ENCODE assay signal across 24 cellular contexts in the genomic region with DNA sequence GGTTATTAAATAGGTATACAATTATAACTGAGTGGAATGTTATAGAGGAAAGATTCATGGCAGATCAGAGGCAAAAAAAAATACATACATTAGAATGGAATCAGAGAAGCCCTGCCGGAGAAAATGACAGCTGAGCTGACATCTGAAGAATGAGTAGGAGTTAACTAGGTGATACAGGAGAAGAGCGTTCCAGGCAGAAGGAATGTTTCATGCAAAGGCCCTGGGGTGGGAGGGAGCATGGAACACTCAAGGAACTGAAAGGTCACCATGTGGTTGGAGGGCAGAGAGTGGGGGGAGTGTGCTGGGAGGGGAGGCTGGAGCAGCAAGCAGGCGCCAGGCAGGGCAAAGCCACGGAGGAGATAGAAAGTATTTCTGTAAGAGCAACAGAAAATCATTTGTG. TPM values are rescaled to one million over a fixed set of nuclear protein-coding genes. Genes with fewer than 3 reads are reported as not detected.
"Had no signal": no experiment of that assay in that cellular context is flagged by ENCODE, and none has a peak within 500 bp of the region (broad histone marks: within the 10 kb centered on the region; RNA-seq: fewer than 3 reads in every experiment).

No MANE protein-coding gene starts in this region.

- ATAC-seq: activated T-cell treated with anti-CD3 and anti-CD28 coated beads, Interleukin-2, amount 50 U/mL, for 4 hours; T-helper 17 cell had no signal

- H3K36me3 ChIP-seq: MG63 had no signal

- H3K27ac ChIP-seq: PC-9 had no signal

- H3K9me3 ChIP-seq: MG63 had no signal

- H3K4me3 ChIP-seq: MG63, PC-9 had no signal

- DNase-seq: activated B cell treated with CpG ODN at 0.5 μM for 24 hours; activated CD4-positive, alpha-beta memory T cell treated with anti-CD3 and anti-CD28 coated beads for 36 hours; activated CD4-positive, alpha-beta T cell treated with anti-CD3 and anti-CD28 coated beads, Interleukin-2, amount 10 ng/mL, durations not matched to agents 7 days and 5 days; activated CD8-positive, alpha-beta memory T cell treated with anti-CD3 and anti-CD28 coated beads for 24 hours; activated effector memory CD4-positive, alpha-beta T cell treated with anti-CD3 and anti-CD28 coated beads, Interleukin-2, amount 50 U/mL, for 16 hours; activated naive CD4-positive, alpha-beta T cell treated with anti-CD3 and anti-CD28 coated beads for 36 hours; activated naive CD8-positive, alpha-beta T cell treated with anti-CD3 and anti-CD28 coated beads for 36 hours; activated T-cell treated with anti-CD3 and anti-CD28 coated beads, Interleukin-2, amount 50 U/mL, for 4 hours; anterior cingulate cortex; MG63; MV-4-11; NCI-H1092 treated with DMSO at 0.1 percent for 48 hours; NCI-H1436 treated with DMSO at 0.1 percent for 48 hours; NCI-H187; NCI-H2107; NCI-H446; NCI-H524; PC-9; SHP77 treated with DMSO at 0.1 percent for 48 hours; T-helper 17 cell; T-helper 9 cell had no signal

RNA-seq across cellular contexts. Expression of gene CDK5R2, which starts 31.6 kb away (rescaled TPM):
- total RNA-seq: activated B cell treated with CpG ODN at 0.5 μM for 24 hours; activated CD4-positive, alpha-beta memory T cell treated with anti-CD3 and anti-CD28 coated beads for 36 hours; activated CD4-positive, alpha-beta T cell treated with anti-CD3 and anti-CD28 coated beads, Interleukin-2, amount 10 ng/mL, durations not matched to agents 7 days and 5 days; activated naive CD4-positive, alpha-beta T cell treated with anti-CD3 and anti-CD28 coated beads for 36 hours; activated naive CD8-positive, alpha-beta T cell treated with anti-CD3 and anti-CD28 coated beads for 36 hours; activated T-cell treated with anti-CD3 and anti-CD28 coated beads, Interleukin-2, amount 50 U/mL, for 4 hours; cardiac septum; T-helper 17 cell had no signal

RNA-seq across cellular contexts. Expression of gene WNT10A, which starts 47.2 kb away (rescaled TPM):
- total RNA-seq: cardiac septum had no signal

RNA-seq across cellular contexts. Expression of gene FEV, which starts 57.1 kb away (rescaled TPM):
- total RNA-seq: activated B cell treated with CpG ODN at 0.5 μM for 24 hours; activated CD4-positive, alpha-beta memory T cell treated with anti-CD3 and anti-CD28 coated beads for 36 hours; activated CD4-positive, alpha-beta T cell treated with anti-CD3 and anti-CD28 coated beads, Interleukin-2, amount 10 ng/mL, durations not matched to agents 7 days and 5 days; activated naive CD4-positive, alpha-beta T cell treated with anti-CD3 and anti-CD28 coated beads for 36 hours; activated naive CD8-positive, alpha-beta T cell treated with anti-CD3 and anti-CD28 coated beads for 36 hours; activated T-cell treated with anti-CD3 and anti-CD28 coated beads, Interleukin-2, amount 50 U/mL, for 4 hours; cardiac septum; cerebellum; PC-9; SK-MEL-5; T-helper 17 cell had no signal
